Comparison of ENCODE assay signal across 1 cellular context in the genomic region with DNA sequence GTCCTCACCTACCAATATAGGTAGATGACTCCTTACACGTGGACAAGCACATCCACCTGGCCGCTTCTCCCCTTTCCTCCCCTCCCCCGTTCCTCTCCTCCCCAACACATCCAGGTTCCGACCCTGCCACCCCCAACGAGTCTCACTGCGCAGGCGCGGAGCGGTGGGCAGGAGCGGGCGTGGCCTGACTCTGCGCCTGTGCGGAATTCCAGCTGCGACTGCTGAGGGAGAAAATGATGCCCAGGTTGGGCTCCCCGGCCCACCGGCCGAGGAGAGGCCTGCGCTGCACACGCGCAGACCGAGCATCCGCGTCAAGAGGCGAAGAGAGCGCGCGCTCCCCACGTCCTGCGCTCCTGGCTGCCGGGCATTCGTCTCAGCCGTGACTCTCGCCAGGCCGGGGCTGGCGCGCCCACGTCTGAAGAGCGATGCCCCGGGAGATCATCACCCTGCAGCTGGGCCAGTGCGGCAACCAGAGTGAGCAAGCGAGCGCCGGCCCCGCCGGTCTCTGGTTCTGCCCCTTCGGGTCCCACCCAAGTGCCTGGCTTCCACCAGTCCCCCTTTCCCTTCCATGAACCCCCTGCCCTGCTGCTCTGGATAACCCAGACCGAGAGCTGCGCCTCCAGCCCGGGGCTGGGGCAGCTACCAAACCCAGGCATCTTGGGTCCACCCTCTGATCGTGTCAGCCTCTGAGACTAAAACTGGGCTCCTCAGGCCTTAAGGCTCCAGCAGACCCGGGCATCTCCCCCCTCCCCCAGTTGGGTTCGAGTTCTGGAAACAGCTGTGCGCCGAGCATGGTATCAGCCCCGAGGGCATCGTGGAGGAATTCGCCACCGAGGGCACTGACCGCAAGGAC.
TF ChIP-seq lines count a peak whose summit lies in the region.

TUBG2 (plus strand) TSS at position 206 of the 853 bp plus-strand sequence; CDS start at position 426, 220 bp downstream.

TF ChIP-seq in HepG2, 621 proteins besides CTCF, POLR2A, EP300 and RAD21 (continued from another document and continues in another):
- no peak; the same call in 1 of the 2 replicates for TF ChIP-seq ZNF142 (CRISPR knock-in tag; IDR thresholded peaks at IDR 0.05)
- no peak for TF ChIP-seq SSRP1 (CRISPR knock-in tag; IDR thresholded peaks at IDR 0.05)
- peak; percentile 70; the same call in 1 of the 2 replicates for TF ChIP-seq ZNF784 (CRISPR knock-in tag; IDR thresholded peaks at IDR 0.05; ENCODE audit: borderline replicate concordance)
- TF ChIP-seq WIZ (CRISPR knock-in tag; IDR thresholded peaks at IDR 0.05), result 0 out of 2 replicates have a peak, but pooled peaks have one; percentile 40
- TF ChIP-seq HOXA9 (CRISPR knock-in tag; IDR thresholded peaks at IDR 0.05; ENCODE audit: borderline replicate concordance), result no peak
- TF ChIP-seq CHD2 (IDR thresholded peaks at IDR 0.05; ENCODE audit: low read depth, low read length), result no peak
- no peak for TF ChIP-seq MAFG (CRISPR knock-in tag; IDR thresholded peaks at IDR 0.05)
- TF ChIP-seq XBP1 (CRISPR knock-in tag; IDR thresholded peaks at IDR 0.05), result peak; percentile 69; the same call in 1 of the 2 replicates
- no peak for TF ChIP-seq TERF1 (CRISPR knock-in tag; IDR thresholded peaks at IDR 0.05)
- TF ChIP-seq, protein P1, sequence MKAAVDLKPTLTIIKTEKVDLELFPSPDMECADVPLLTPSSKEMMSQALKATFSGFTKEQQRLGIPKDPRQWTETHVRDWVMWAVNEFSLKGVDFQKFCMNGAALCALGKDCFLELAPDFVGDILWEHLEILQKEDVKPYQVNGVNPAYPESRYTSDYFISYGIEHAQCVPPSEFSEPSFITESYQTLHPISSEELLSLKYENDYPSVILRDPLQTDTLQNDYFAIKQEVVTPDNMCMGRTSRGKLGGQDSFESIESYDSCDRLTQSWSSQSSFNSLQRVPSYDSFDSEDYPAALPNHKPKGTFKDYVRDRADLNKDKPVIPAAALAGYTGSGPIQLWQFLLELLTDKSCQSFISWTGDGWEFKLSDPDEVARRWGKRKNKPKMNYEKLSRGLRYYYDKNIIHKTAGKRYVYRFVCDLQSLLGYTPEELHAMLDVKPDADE (CRISPR knock-in tag; IDR thresholded peaks at IDR 0.05), result no peak
- TF ChIP-seq SMAD3 (CRISPR knock-in tag; IDR thresholded peaks at IDR 0.05), result peak; percentile 35; the same call in 1 of the 2 replicates
- peak; percentile 57; the same call in 1 of the 2 replicates for TF ChIP-seq ZKSCAN8 (CRISPR knock-in tag; IDR thresholded peaks at IDR 0.05; ENCODE audit: borderline replicate concordance)
- TF ChIP-seq, protein P2, sequence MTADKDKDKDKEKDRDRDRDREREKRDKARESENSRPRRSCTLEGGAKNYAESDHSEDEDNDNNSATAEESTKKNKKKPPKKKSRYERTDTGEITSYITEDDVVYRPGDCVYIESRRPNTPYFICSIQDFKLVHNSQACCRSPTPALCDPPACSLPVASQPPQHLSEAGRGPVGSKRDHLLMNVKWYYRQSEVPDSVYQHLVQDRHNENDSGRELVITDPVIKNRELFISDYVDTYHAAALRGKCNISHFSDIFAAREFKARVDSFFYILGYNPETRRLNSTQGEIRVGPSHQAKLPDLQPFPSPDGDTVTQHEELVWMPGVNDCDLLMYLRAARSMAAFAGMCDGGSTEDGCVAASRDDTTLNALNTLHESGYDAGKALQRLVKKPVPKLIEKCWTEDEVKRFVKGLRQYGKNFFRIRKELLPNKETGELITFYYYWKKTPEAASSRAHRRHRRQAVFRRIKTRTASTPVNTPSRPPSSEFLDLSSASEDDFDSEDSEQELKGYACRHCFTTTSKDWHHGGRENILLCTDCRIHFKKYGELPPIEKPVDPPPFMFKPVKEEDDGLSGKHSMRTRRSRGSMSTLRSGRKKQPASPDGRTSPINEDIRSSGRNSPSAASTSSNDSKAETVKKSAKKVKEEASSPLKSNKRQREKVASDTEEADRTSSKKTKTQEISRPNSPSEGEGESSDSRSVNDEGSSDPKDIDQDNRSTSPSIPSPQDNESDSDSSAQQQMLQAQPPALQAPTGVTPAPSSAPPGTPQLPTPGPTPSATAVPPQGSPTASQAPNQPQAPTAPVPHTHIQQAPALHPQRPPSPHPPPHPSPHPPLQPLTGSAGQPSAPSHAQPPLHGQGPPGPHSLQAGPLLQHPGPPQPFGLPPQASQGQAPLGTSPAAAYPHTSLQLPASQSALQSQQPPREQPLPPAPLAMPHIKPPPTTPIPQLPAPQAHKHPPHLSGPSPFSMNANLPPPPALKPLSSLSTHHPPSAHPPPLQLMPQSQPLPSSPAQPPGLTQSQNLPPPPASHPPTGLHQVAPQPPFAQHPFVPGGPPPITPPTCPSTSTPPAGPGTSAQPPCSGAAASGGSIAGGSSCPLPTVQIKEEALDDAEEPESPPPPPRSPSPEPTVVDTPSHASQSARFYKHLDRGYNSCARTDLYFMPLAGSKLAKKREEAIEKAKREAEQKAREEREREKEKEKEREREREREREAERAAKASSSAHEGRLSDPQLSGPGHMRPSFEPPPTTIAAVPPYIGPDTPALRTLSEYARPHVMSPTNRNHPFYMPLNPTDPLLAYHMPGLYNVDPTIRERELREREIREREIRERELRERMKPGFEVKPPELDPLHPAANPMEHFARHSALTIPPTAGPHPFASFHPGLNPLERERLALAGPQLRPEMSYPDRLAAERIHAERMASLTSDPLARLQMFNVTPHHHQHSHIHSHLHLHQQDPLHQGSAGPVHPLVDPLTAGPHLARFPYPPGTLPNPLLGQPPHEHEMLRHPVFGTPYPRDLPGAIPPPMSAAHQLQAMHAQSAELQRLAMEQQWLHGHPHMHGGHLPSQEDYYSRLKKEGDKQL (CRISPR knock-in tag; IDR thresholded peaks at IDR 0.05; ENCODE audit: low read depth), result peak; percentile 73
- peak; percentile 81 for TF ChIP-seq MEF2D (CRISPR knock-in tag; IDR thresholded peaks at IDR 0.05)
- TF ChIP-seq BORCS8-MEF2B (CRISPR knock-in tag; IDR thresholded peaks at IDR 0.05), result peak; percentile 49; the same call in 1 of the 2 replicates
- TF ChIP-seq ZNF282 (IDR thresholded peaks at IDR 0.05; ENCODE audit: partially characterized antibody), result no peak
- TF ChIP-seq ZNF737 (CRISPR knock-in tag; IDR thresholded peaks at IDR 0.05; ENCODE audit: borderline replicate concordance), result peak; percentile 87; the same call in 1 of the 2 replicates
- TF ChIP-seq NFIB (CRISPR knock-in tag; IDR thresholded peaks at IDR 0.05; ENCODE audit: borderline replicate concordance), result no peak
- no peak for TF ChIP-seq CAMTA2 (CRISPR knock-in tag; IDR thresholded peaks at IDR 0.05; ENCODE audit: borderline replicate concordance)
- no peak for TF ChIP-seq ATF1 (CRISPR knock-in tag; IDR thresholded peaks at IDR 0.05)
- TF ChIP-seq ZNF670 (CRISPR knock-in tag; IDR thresholded peaks at IDR 0.05; ENCODE audit: borderline replicate concordance), result peak; percentile 13; the same call in 1 of the 2 replicates
- peak; percentile 80 for TF ChIP-seq DRAP1 (CRISPR knock-in tag; IDR thresholded peaks at IDR 0.05)
- TF ChIP-seq CENPBD1 (CRISPR knock-in tag; IDR thresholded peaks at IDR 0.05; ENCODE audit: borderline replicate concordance, low read depth), result no peak
- TF ChIP-seq ZNF3 (CRISPR knock-in tag; IDR thresholded peaks at IDR 0.05), result no peak
- no peak for TF ChIP-seq ZFAT (CRISPR knock-in tag; conservative IDR thresholded peaks at IDR 0.05)
- TF ChIP-seq ZFP82 (CRISPR knock-in tag; IDR thresholded peaks at IDR 0.05; ENCODE audit: borderline replicate concordance), result 0 out of 2 replicates have a peak, but pooled peaks have one; percentile 67
- no peak for TF ChIP-seq EHMT2 (IDR thresholded peaks at IDR 0.05; ENCODE audit: borderline replicate concordance, low read depth, low read length)
- TF ChIP-seq AGO2 (optimal IDR thresholded peaks at IDR 0.05; ENCODE audit: low read depth, low read length), result peak; percentile 38
- TF ChIP-seq AGO1 (IDR thresholded peaks at IDR 0.05; ENCODE audit: low read depth, low read length, poor library complexity, severe bottlenecking), result no peak
- TF ChIP-seq, protein P3, sequence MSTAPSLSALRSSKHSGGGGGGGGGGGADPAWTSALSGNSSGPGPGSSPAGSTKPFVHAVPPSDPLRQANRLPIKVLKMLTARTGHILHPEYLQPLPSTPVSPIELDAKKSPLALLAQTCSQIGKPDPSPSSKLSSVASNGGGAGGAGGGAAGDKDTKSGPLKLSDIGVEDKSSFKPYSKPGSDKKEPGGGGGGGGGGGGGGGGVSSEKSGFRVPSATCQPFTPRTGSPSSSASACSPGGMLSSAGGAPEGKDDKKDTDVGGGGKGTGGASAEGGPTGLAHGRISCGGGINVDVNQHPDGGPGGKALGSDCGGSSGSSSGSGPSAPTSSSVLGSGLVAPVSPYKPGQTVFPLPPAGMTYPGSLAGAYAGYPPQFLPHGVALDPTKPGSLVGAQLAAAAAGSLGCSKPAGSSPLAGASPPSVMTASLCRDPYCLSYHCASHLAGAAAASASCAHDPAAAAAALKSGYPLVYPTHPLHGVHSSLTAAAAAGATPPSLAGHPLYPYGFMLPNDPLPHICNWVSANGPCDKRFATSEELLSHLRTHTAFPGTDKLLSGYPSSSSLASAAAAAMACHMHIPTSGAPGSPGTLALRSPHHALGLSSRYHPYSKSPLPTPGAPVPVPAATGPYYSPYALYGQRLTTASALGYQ (CRISPR knock-in tag; IDR thresholded peaks at IDR 0.05), result 0 out of 2 replicates have a peak, but pooled peaks have one; percentile 14
- peak; percentile 29; the same call in 1 of the 2 replicates for TF ChIP-seq PHF20 (CRISPR knock-in tag; IDR thresholded peaks at IDR 0.05)
- TF ChIP-seq GLI4 (CRISPR knock-in tag; IDR thresholded peaks at IDR 0.05; ENCODE audit: borderline replicate concordance), result peak; percentile 81; the same call in 1 of the 2 replicates
- no peak for TF ChIP-seq NFIC (IDR thresholded peaks at IDR 0.05; ENCODE audit: low read length)
- TF ChIP-seq, protein P4, sequence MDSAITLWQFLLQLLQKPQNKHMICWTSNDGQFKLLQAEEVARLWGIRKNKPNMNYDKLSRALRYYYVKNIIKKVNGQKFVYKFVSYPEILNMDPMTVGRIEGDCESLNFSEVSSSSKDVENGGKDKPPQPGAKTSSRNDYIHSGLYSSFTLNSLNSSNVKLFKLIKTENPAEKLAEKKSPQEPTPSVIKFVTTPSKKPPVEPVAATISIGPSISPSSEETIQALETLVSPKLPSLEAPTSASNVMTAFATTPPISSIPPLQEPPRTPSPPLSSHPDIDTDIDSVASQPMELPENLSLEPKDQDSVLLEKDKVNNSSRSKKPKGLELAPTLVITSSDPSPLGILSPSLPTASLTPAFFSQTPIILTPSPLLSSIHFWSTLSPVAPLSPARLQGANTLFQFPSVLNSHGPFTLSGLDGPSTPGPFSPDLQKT (CRISPR knock-in tag; IDR thresholded peaks at IDR 0.05; ENCODE audit: borderline replicate concordance), result no peak
- peak; percentile 87 for TF ChIP-seq ERF (CRISPR knock-in tag; IDR thresholded peaks at IDR 0.05)
